Comparison of ENCODE assay signal across 17 cellular contexts in genomic region chr1:219432966-219433365, GRCh38.
DNase-seq lines count a peak whose midpoint lies in the region; ATAC-seq, FAIRE-seq and TF ChIP-seq lines count a peak whose summit lies in the region.
"Had no signal": no experiment of that assay in that cellular context is flagged by ENCODE, and none has a peak within 500 bp of the region (broad histone marks: within the 10 kb centered on the region; RNA-seq: fewer than 3 reads in every experiment).

No MANE protein-coding gene starts in this region.

- H3K4me1 ChIP-seq in heart right ventricle (peaks cover 0 to 19% (median 8%) of the 10 kb centered on the region in 9 donors), ovary (ENCODE audit: insufficient read depth) (peaks cover 7% of the 10 kb centered on the region)
- H3K4me1 ChIP-seq: A549 had no signal

- H3K36me3 ChIP-seq in heart right ventricle (no peaks in the 10 kb centered on the region), ovary (no peaks in the 10 kb centered on the region)

- WGBS in heart right ventricle, 2 donors: 17 to 26% methylated on average over 5 of the region's 5 CpGs
- WGBS in ovary, 3 donors: 3 to 18% (median 7%) methylated on average over 5 of the region's 5 CpGs

- TF ChIP-seq POLR2A in ovary (IDR thresholded peaks at IDR 0.05): no peak

- no peak for TF ChIP-seq EP300 in ovary (IDR thresholded peaks at IDR 0.05)

- H3K9me3 Mint-ChIP-seq in activated naive CD4-positive, alpha-beta T cell treated with anti-CD3 and anti-CD28 coated beads, Interleukin-2, amount 50 U/mL, for 72 hours: no peaks in the 10 kb centered on the region
- H3K9me3 Mint-ChIP-seq: CD4-positive, alpha-beta T cell had no signal

- H3K4me3 ChIP-seq in heart right ventricle (no peak overlapping the region), ovary (no peak overlapping the region)
- H3K4me3 ChIP-seq: A549 had no signal

- no peaks in the 10 kb centered on the region for H3K36me3 Mint-ChIP-seq in activated naive CD4-positive, alpha-beta T cell treated with anti-CD3 and anti-CD28 coated beads, Interleukin-2, amount 50 U/mL, for 72 hours

- H3K27ac ChIP-seq in heart right ventricle: peak overlapping the region in 1 of 10 donors; percentile 49
- no peak overlapping the region for H3K27ac ChIP-seq in ovary
- H3K27ac ChIP-seq: A549 had no signal

- peak; percentile 67 to 93 (median 79) for ATAC-seq in heart right ventricle
- no peak for ATAC-seq in activated naive CD4-positive, alpha-beta T cell treated with anti-CD3 and anti-CD28 coated beads, Interleukin-2, amount 50 U/mL, for 72 hours
- ATAC-seq: HepG2 had no signal

- no peaks in the 10 kb centered on the region for H3K27me3 ChIP-seq in heart right ventricle
- no peaks in the 10 kb centered on the region for H3K27me3 ChIP-seq in ovary

- no peaks in the 10 kb centered on the region for H3K9me3 ChIP-seq in heart right ventricle
- H3K9me3 ChIP-seq in ovary: no peaks in the 10 kb centered on the region
- H3K9me3 ChIP-seq: A549 had no signal

- no peak overlapping the region for H3K27ac Mint-ChIP-seq in activated naive CD4-positive, alpha-beta T cell treated with anti-CD3 and anti-CD28 coated beads, Interleukin-2, amount 50 U/mL, for 72 hours
- H3K27ac Mint-ChIP-seq: CD4-positive, alpha-beta T cell had no signal

- TF ChIP-seq CTCF in heart right ventricle (IDR thresholded peaks at IDR 0.05) (no peak), ovary (IDR thresholded peaks at IDR 0.05) (no peak)

- DNase-seq in HTR-8/SVneo (ENCODE audit: insufficient read length, low spot score) (no peak), astrocyte of the hippocampus (ENCODE audit: low read depth, low spot score) (peak; percentile 39), heart right ventricle (peak in 1 of 2 donors; percentile 22), ovary (peak in 4 of 5 donors; percentile 14 to 55 (median 32)), pons (ENCODE audit: low spot score) (no peak), NCI-H187 (lab: John Stamatoyannopoulos, UW) (no peak)
- no peak for DNase-seq in activated naive CD4-positive, alpha-beta T cell treated with anti-CD3 and anti-CD28 coated beads, Interleukin-2, amount 50 U/mL, for 72 hours (ENCODE audit: low spot score in 2 of 2)
- DNase-seq: CD4-positive, alpha-beta T cell; GF-D8; H7; KBM-7; NCI-H1694; NCI-H510A; NK-92 treated with Interleukin-12 subunit alpha and Interleukin-12 subunit beta, amount 100 ng/mL, for 24 hours; SHP77 treated with DMSO at 0.1 percent for 48 hours had no signal

- intact Hi-C loops in heart right ventricle (cut with DNase I) (no loop called here), ovary (cut with DNase I) (no loop called here)

- FAIRE-seq in HTR-8/SVneo (lab: Jason Lieb, UNC): peak; percentile 26
- FAIRE-seq: A549, HepG2 had no signal

Comparison
In these comparisons a context has a peak if more than half of its experiments do, and no peak if none do; other contexts are left out.
1. DNase-seq: peak in astrocyte of the hippocampus (single experiment) and ovary (4 of 5); none in HTR-8/SVneo (single experiment), pons (single experiment), NCI-H187 (0 of 2) and activated naive CD4-positive, alpha-beta T cell treated with anti-CD3 and anti-CD28 coated beads, Interleukin-2, amount 50 U/mL, for 72 hours (0 of 2).
2. ATAC-seq: peak in heart right ventricle (8 of 8); none in activated naive CD4-positive, alpha-beta T cell treated with anti-CD3 and anti-CD28 coated beads, Interleukin-2, amount 50 U/mL, for 72 hours (0 of 2).